8 cellular contexts compared by ENCODE assay signal in genomic region chr4:68175562-68176155, GRCh38. TPM values are rescaled to one million over a fixed set of nuclear protein-coding genes. Genes with fewer than 3 reads are reported as not detected.
DNase-seq lines count a peak whose midpoint lies in the region; ATAC-seq and TF ChIP-seq lines count a peak whose summit lies in the region.

No MANE protein-coding gene starts in this region.

- H3K27ac Mint-ChIP-seq in activated B cell treated with CpG ODN at 0.5 μM for 24 hours: no peak overlapping the region

- H3K36me3 Mint-ChIP-seq in activated B cell treated with CpG ODN at 0.5 μM for 24 hours (ENCODE audit: low read depth): no peaks in the 10 kb centered on the region

- POLR2A ChIA-PET in activated B cell treated with CpG ODN at 0.5 μM for 24 hours (lab: Charles Lee): no interaction called here

- ATAC-seq in GM18519 (IDR thresholded peaks at IDR 0.05; ENCODE audit: low FRiP score, unreplicated experiment) (peak; percentile 86), HG03139 (IDR thresholded peaks at IDR 0.05; ENCODE audit: unreplicated experiment) (peak; percentile 90), activated B cell treated with CpG ODN at 0.5 μM for 24 hours (ENCODE audit: low read depth) (peak; percentile 45)

- intact Hi-C loops in activated B cell treated with CpG ODN at 0.5 μM for 24 hours (cut with micrococcal nuclease) (loop anchor here (1.0 to 5.0 kb wide), 5 partner anchors 187 to 785 kb away; no protein-coding TSS in a partner anchor), head of caudate nucleus (cut with DNase I) (loop anchor here (5.0 kb wide), 1 partner anchor 188 kb away; no protein-coding TSS in a partner anchor)

- DNase-seq in COLO668 (lab: John Stamatoyannopoulos, UW; ENCODE audit: unreplicated experiment) (peak; percentile 47), NCI-H2171 (lab: John Stamatoyannopoulos, UW) (peak; percentile 12), activated B cell treated with CpG ODN at 0.5 μM for 24 hours (no peak), head of caudate nucleus (peak in 33 of 42 donors; percentile 25 to 87 (median 61)), smooth muscle cell of the brain vasculature (ENCODE audit: low read depth, low spot score) (peak; percentile 4), coronary artery (ENCODE audit: low spot score) (no peak)

- no peak overlapping the region for H3K4me3 Mint-ChIP-seq in activated B cell treated with CpG ODN at 0.5 μM for 24 hours

- H3K27me3 Mint-ChIP-seq in activated B cell treated with CpG ODN at 0.5 μM for 24 hours: no peaks in the 10 kb centered on the region

- no peak overlapping the region for H3K4me3 ChIP-seq in coronary artery

- H3K27ac ChIP-seq in coronary artery: no peak overlapping the region

- H3K9me3 Mint-ChIP-seq in activated B cell treated with CpG ODN at 0.5 μM for 24 hours: no peaks in the 10 kb centered on the region

- CTCF ChIA-PET in activated B cell treated with CpG ODN at 0.5 μM for 24 hours (lab: Charles Lee): interaction anchor here (1.2 kb wide), 1 partner anchor 186 kb away, joined by 3 read pairs; no protein-coding TSS in a partner anchor

- no peak for TF ChIP-seq CTCF in activated B cell treated with CpG ODN at 0.5 μM for 24 hours (IDR thresholded peaks at IDR 0.05)
- TF ChIP-seq CTCF in coronary artery (IDR thresholded peaks at IDR 0.05): no peak

- H3K4me1 Mint-ChIP-seq in activated B cell treated with CpG ODN at 0.5 μM for 24 hours: no peaks in the 10 kb centered on the region

RNA-seq across cellular contexts. Expression of gene TMPRSS11F, which starts 46.0 kb away (rescaled TPM):
- not detected in 2 replicates for total RNA-seq in activated B cell treated with CpG ODN at 0.5 μM for 24 hours

Comparison
In these comparisons a context has a peak if more than half of its experiments do, and no peak if none do; other contexts are left out.
1. DNase-seq: peak in COLO668 (single experiment), NCI-H2171 (single experiment), head of caudate nucleus (33 of 42) and smooth muscle cell of the brain vasculature (single experiment); none in activated B cell treated with CpG ODN at 0.5 μM for 24 hours (single experiment) and coronary artery (single experiment).
2. Peak in every context shown above with its lines, with median percentiles within 50 percentile points of each other: ATAC-seq.